21 cellular contexts compared by ENCODE assay signal in genomic region chr2:22037274-22037673, GRCh38.
DNase-seq lines count a peak whose midpoint lies in the region; ATAC-seq and TF ChIP-seq lines count a peak whose summit lies in the region.
"Had no signal": no experiment of that assay in that cellular context is flagged by ENCODE, and none has a peak within 500 bp of the region (broad histone marks: within the 10 kb centered on the region; RNA-seq: fewer than 3 reads in every experiment).

No MANE protein-coding gene starts in this region.

- H3K9me3 ChIP-seq in right cardiac atrium (ENCODE audit: control insufficient read depth, low read length) (no peaks in the 10 kb centered on the region), MM.1S (replicated peaks; ENCODE audit: insufficient read depth, low read length) (no peaks in the 10 kb centered on the region), psoas muscle (no peaks in the 10 kb centered on the region)
- H3K9me3 ChIP-seq: breast epithelium, neutrophil had no signal

- no peaks in the 10 kb centered on the region for H3K79me2 ChIP-seq in MM.1S (ENCODE audit: low read length)

- H3K4me2 ChIP-seq in MM.1S (ENCODE audit: low read depth, low read length) = no peak overlapping the region

- H3K27me3 ChIP-seq in right cardiac atrium (ENCODE audit: control insufficient read depth, insufficient read depth) (no peaks in the 10 kb centered on the region), MM.1S (replicated peaks; ENCODE audit: insufficient read depth, low read length) (no peaks in the 10 kb centered on the region), psoas muscle (ENCODE audit: insufficient read depth in 3 of 3, low read length in 2 of 3) (no peaks in the 10 kb centered on the region)
- H3K27me3 ChIP-seq: breast epithelium, neutrophil had no signal

- intact Hi-C loops in right cardiac atrium (cut with DNase I) = no loop called here
- intact Hi-C loops in psoas muscle (cut with DNase I) = no loop called here

- no peaks in the 10 kb centered on the region for H3K9me2 ChIP-seq in MM.1S (replicated peaks; ENCODE audit: insufficient read depth, low read length)

- H3K27ac ChIP-seq in right cardiac atrium (ENCODE audit: low read length) = no peak overlapping the region
- no peak overlapping the region for H3K27ac ChIP-seq in MM.1S (ENCODE audit: low read length)
- no peak overlapping the region for H3K27ac ChIP-seq in psoas muscle
- H3K27ac ChIP-seq: breast epithelium, neutrophil had no signal

- WGBS in right cardiac atrium = 28% methylated on average over 8 of the region's 8 CpGs
- WGBS in psoas muscle, 3 donors = 16 to 17% (median 16%) methylated on average over 8 of the region's 8 CpGs

- DNase-seq in HT1080 (ENCODE audit: low read depth) (peak; percentile 4), amniotic epithelial cell (ENCODE audit: low read depth) (peak; percentile 3), right cardiac atrium (peak in 1 of 3 donors; percentile 56), putamen (ENCODE audit: low spot score) (peak; percentile 8), MM.1S (no peak), psoas muscle (no peak)
- DNase-seq in activated CD4-positive, CD25-positive, alpha-beta regulatory T cell (lab: John Stamatoyannopoulos, UW) = no peak
- DNase-seq: activated CD8-positive, alpha-beta memory T cell treated with anti-CD3 and anti-CD28 coated beads for 24 hours; activated T-cell treated with anti-CD3 and anti-CD28 coated beads, Interleukin-2, amount 50 U/mL, for 72 hours; erythroblast; glutamatergic neuron; HCEC 1CT; KBM-7; kidney; NCI-H2081; stimulated activated CD4-positive, alpha-beta T cell treated with anti-CD3 and anti-CD28 coated beads, Interleukin-2, amount 100 ng/mL, for 24 hours; stimulated activated naive CD8-positive, alpha-beta T cell treated with anti-CD3 and anti-CD28 coated beads, Interleukin-15, amount 100 ng/mL, for 72 hours had no signal

- no peaks in the 10 kb centered on the region for H4K20me1 ChIP-seq in MM.1S (ENCODE audit: insufficient read depth, low read length)

- ATAC-seq in right cardiac atrium = peak in 1 of 2 donors; percentile 62
- ATAC-seq in HG03039 (IDR thresholded peaks at IDR 0.05; ENCODE audit: unreplicated experiment) = no peak
- ATAC-seq in psoas muscle = no peak
- ATAC-seq: activated CD4-positive, CD25-positive, alpha-beta regulatory T cell treated with anti-CD3 and anti-CD28 coated beads, Interleukin-2, amount 50 U/mL, for 24 hours; activated T-cell treated with anti-CD3 and anti-CD28 coated beads, Interleukin-2, amount 50 U/mL, for 72 hours; stimulated activated naive CD8-positive, alpha-beta T cell treated with anti-CD3 and anti-CD28 coated beads, Interleukin-15, amount 100 ng/mL, for 72 hours had no signal

- no peak overlapping the region for H3K9ac ChIP-seq in MM.1S (ENCODE audit: low read length)

- no peaks in the 10 kb centered on the region for H3F3A ChIP-seq in MM.1S (ENCODE audit: insufficient read depth, low read length)

- H3K4me1 ChIP-seq in right cardiac atrium (ENCODE audit: control insufficient read depth, insufficient read depth, low read length) (no peaks in the 10 kb centered on the region), MM.1S (ENCODE audit: low read length) (no peaks in the 10 kb centered on the region), psoas muscle (no peaks in the 10 kb centered on the region)
- H3K4me1 ChIP-seq: breast epithelium had no signal

- H2AFZ ChIP-seq in MM.1S (ENCODE audit: low read length) = no peak overlapping the region

- peak overlapping the region; percentile 31 for H3K4me3 ChIP-seq in right cardiac atrium (ENCODE audit: low read length)
- H3K4me3 ChIP-seq in MM.1S (ENCODE audit: low read length) = no peak overlapping the region
- H3K4me3 ChIP-seq in psoas muscle = no peak overlapping the region
- H3K4me3 ChIP-seq: breast epithelium had no signal

- TF ChIP-seq CTCF in MM.1S (IDR thresholded peaks at IDR 0.05; ENCODE audit: low read length) = no peak
- no peak for TF ChIP-seq CTCF in psoas muscle (IDR thresholded peaks at IDR 0.05)

- H3K36me3 ChIP-seq in MM.1S (replicated peaks; ENCODE audit: insufficient read depth, low read length) (no peaks in the 10 kb centered on the region), psoas muscle (ENCODE audit: insufficient read depth in 1 of 2, low read depth in 1 of 2) (no peaks in the 10 kb centered on the region)
- H3K36me3 ChIP-seq: breast epithelium, neutrophil had no signal

Comparison
In these comparisons a context has a peak if more than half of its experiments do, and no peak if none do; other contexts are left out.
1. DNase-seq: peak in HT1080 (single experiment), amniotic epithelial cell (single experiment) and putamen (single experiment); none in MM.1S (single experiment), activated CD4-positive, CD25-positive, alpha-beta regulatory T cell (0 of 4) and psoas muscle (0 of 2).